In the genomic region with DNA sequence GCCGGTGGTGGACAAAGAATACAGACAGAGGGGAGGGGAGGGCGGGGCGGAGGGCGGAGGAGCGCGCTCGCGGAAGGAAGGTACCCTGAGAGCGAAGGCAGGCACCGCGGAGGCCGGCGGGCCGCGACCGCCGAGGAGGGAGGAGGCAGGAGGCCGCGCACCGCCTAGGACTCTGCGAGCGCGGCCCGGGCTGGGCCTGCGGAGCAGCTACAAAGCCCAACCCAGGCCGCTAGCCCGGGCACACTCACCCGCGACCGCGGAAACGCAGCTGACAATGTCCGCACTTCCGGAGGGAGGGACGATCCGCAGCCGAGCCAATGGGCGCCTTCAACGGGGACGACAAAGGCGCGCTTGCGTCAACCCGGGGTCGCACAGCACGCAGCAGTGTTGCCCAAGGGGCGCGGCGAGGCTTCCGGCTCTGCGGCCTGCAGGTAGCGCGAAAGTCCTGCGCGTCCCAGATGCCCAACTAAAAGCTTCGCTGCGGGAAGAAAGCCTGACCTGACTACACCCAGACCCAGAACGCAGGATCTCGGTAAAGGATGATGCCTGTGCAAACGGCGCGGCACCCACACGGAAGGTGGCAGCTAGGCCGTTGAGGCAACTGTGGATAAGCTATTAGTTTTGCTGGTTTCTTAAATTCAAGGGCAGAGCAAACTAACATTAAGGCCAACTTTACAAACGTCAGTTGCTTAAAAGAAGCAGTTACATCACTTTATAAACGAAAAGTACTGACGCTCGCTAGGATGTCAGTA, we compare ENCODE assay signal across 8 cellular contexts. TPM values are rescaled to one million over a fixed set of nuclear protein-coding genes. Genes with fewer than 3 reads are reported as not detected.
DNase-seq lines count a peak whose midpoint lies in the region; ATAC-seq, FAIRE-seq and TF ChIP-seq lines count a peak whose summit lies in the region.

C18orf32 (minus strand) TSS at position 276 of the 752 bp plus-strand sequence. CDS start 3,486 bp downstream, outside the sequence.

- no peaks in the 10 kb centered on the region for H3K27me3 Mint-ChIP-seq in T-helper 1 cell treated with Interleukin-12 subunit alpha and Interleukin-12 subunit beta and Interleukin-4 antibody, amounts not matched to agents 30 μg/mL and 1 μg/mL, for 36 hours (ENCODE audit: low read depth)

- H3K4me3 ChIP-seq in psoas muscle = peak within 1 kb of the TSS; percentile 95

- in situ Hi-C loops in GM13977 (cut with MboI; ENCODE audit: low pct_unique_long_range_greater_than_20kb, low sequenced_read_pairs, unreplicated experiment) = no loop called here

- peak within 1 kb of the TSS; percentile 97 for H3K4me3 Mint-ChIP-seq in T-helper 1 cell treated with Interleukin-12 subunit alpha and Interleukin-12 subunit beta and Interleukin-4 antibody, amounts not matched to agents 30 μg/mL and 1 μg/mL, for 36 hours

- H3K4me1 Mint-ChIP-seq in T-helper 1 cell treated with Interleukin-12 subunit alpha and Interleukin-12 subunit beta and Interleukin-4 antibody, amounts not matched to agents 30 μg/mL and 1 μg/mL, for 36 hours (ENCODE audit: low read depth) = peaks cover 50% of the 10 kb centered on the region

- peak; percentile 91 for DNase-seq in GM13977 (ENCODE audit: low spot score)
- peak; percentile 55 for DNase-seq in NCI-H1694 (lab: John Stamatoyannopoulos, UW)
- peak; percentile 66 for DNase-seq in amniotic stem cell (lab: John Stamatoyannopoulos, UW)
- peak; percentile 97 for DNase-seq in left ventricle myocardium superior
- peak; percentile 97 to 98 for DNase-seq in psoas muscle
- DNase-seq in urothelium cell line (ENCODE audit: low spot score) = peak; percentile 90

- H3K4me1 ChIP-seq in psoas muscle = peaks cover 33% of the 10 kb centered on the region

- intact Hi-C loops in left ventricle myocardium superior (cut with micrococcal nuclease) (no loop called here), psoas muscle (cut with DNase I) (no loop called here)

- H3K27ac ChIP-seq in psoas muscle = peak within 1 kb of the TSS; percentile 98

- H3K36me3 Mint-ChIP-seq in T-helper 1 cell treated with Interleukin-12 subunit alpha and Interleukin-12 subunit beta and Interleukin-4 antibody, amounts not matched to agents 30 μg/mL and 1 μg/mL, for 36 hours (ENCODE audit: low read depth) = peaks cover 58% of the 10 kb centered on the region

- H3K36me3 ChIP-seq in psoas muscle (ENCODE audit: insufficient read depth in 1 of 2, low read depth in 1 of 2) = peaks cover 7 to 57% of the 10 kb centered on the region in 2 donors

- TF ChIP-seq CTCF in GM13977 (IDR thresholded peaks at IDR 0.05; ENCODE audit: extremely low read depth, insufficient read depth, missing control alignments) (no peak), psoas muscle (IDR thresholded peaks at IDR 0.05) (no peak)

- no peaks in the 10 kb centered on the region for H3K27me3 ChIP-seq in psoas muscle (ENCODE audit: insufficient read depth in 3 of 3, low read length in 2 of 3)

- ATAC-seq in HG02884 (IDR thresholded peaks at IDR 0.05; ENCODE audit: unreplicated experiment) (peak; percentile 94), left ventricle myocardium superior (peak; percentile 99), psoas muscle (peak; percentile 96 to 98 (median 97))

- WGBS in psoas muscle, 3 donors = 3 to 4% (median 3%) methylated on average over 63 to 68 of the region's 68 CpGs

- H3K27ac Mint-ChIP-seq in T-helper 1 cell treated with Interleukin-12 subunit alpha and Interleukin-12 subunit beta and Interleukin-4 antibody, amounts not matched to agents 30 μg/mL and 1 μg/mL, for 36 hours = peak within 1 kb of the TSS; percentile 97

- no peaks in the 10 kb centered on the region for H3K9me3 ChIP-seq in psoas muscle

- no peak for FAIRE-seq in urothelium cell line (lab: Jason Lieb, UNC)

- no peaks in the 10 kb centered on the region for H3K9me3 Mint-ChIP-seq in T-helper 1 cell treated with Interleukin-12 subunit alpha and Interleukin-12 subunit beta and Interleukin-4 antibody, amounts not matched to agents 30 μg/mL and 1 μg/mL, for 36 hours

RNA-seq across cellular contexts. Expression of gene C18orf32, which starts in this region (rescaled TPM):
- total RNA-seq in left ventricle myocardium superior = 49.3 TPM
- 10 to 100 TPM; 25.7 to 39.6 (median 27.4) TPM for total RNA-seq in psoas muscle
- polyA plus RNA-seq in psoas muscle = 10 to 100 TPM; 42.9 to 75.9 (median 64.3) TPM

Comparison
In these comparisons a context has a peak if more than half of its experiments do, and no peak if none do; other contexts are left out.
1. Peak in every context shown above with its lines: DNase-seq, ATAC-seq, H3K4me3 ChIP-seq and H3K27ac ChIP-seq.